Comparison of ENCODE assay signal across 11 cellular contexts in the genomic region with DNA sequence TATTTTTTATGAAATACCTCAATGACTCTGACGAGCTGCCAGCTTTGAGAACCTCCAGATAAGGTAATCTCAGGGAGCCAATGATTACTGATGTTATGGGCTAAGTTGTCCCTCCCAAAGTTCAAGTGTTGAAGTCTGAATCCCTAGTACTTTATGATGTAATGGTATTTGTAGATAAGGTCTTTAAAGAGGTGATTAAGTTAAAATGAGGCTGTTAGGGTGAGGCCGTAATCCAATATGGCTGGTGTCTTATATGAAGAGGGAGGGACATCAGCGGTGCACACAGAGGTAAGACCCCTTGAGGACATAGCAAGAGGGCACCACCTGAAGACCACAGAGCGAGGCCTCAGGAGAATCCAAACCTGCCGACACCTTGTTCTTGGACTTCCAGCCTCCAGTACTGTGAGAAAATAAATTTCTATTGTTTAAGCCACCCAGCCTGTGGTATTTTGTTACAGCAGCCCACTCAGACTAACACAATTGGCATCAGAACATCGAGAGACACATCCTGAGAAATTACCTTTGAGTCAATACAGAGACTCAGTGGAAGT. TPM values are rescaled to one million over a fixed set of nuclear protein-coding genes. Genes with fewer than 3 reads are reported as not detected.
"Had no signal": no experiment of that assay in that cellular context is flagged by ENCODE, and none has a peak within 500 bp of the region (broad histone marks: within the 10 kb centered on the region; RNA-seq: fewer than 3 reads in every experiment).

No MANE protein-coding gene starts in this region.

- H3K9ac ChIP-seq: GM23248 had no signal

- ATAC-seq: K562 had no signal

- H2AFZ ChIP-seq: GM23248 had no signal

- DNase-seq: GM23248, GOT3, H9, HCEC 1CT, HFFc6, IMR-90, KG1 had no signal

- H3K4me3 ChIP-seq: GM23248, K562 had no signal

- H3K27ac ChIP-seq: GM23248, HL-60 had no signal

- FAIRE-seq: H54, K562 had no signal

RNA-seq across cellular contexts. Expression of gene DDO, which starts 19.8 kb away (rescaled TPM):
- total RNA-seq: GM23248, H9, K562 had no signal
- polyA plus RNA-seq: GM23248, K562 had no signal

RNA-seq across cellular contexts. Expression of gene SLC22A16, which starts 41.3 kb away (rescaled TPM):
- total RNA-seq: GM23248, H9, HFFc6, HT1080, IMR-90, K562 had no signal
- polyA plus RNA-seq: GM23248, IMR-90, K562 had no signal
